Comparison of ENCODE assay signal across 12 cellular contexts in the genomic region with DNA sequence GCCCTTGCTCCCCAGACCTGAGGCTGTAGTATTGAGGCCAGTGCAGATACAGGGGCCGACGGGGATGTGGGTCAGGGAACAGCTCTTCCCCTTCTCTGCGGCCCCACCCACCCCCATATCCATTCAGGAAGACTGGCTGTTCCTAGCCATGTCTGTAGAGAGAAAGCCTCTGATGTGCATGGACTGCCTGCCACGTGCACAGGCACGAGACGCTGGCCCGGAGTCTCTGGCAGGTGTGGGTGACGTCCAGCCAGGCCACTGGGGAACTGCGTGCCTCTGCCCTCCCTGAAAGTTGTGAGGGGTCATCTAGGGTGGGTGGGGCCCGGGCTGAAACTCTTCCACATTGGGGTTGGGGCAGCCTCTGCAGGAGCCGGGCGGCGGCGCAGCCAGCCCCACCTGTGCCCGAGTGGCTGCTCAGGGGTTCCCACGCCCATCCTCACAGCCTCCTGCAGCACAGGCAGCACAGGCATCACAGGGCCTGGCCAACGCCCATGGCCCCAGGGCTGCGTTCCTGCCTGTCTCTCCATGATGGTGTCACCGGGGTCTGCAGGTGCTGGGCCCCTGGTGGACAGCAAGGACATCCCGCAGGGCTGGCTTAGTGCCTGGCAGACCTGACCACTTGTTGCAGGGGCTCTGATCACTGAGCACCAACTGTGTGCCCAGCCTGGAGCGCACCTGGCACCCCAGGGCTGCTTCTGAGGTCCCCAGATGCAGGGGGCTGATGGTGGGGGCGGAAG. TPM values are rescaled to one million over a fixed set of nuclear protein-coding genes. Genes with fewer than 3 reads are reported as not detected.
DNase-seq lines count a peak whose midpoint lies in the region; ATAC-seq and TF ChIP-seq lines count a peak whose summit lies in the region.
"Had no signal": no experiment of that assay in that cellular context is flagged by ENCODE, and none has a peak within 500 bp of the region (broad histone marks: within the 10 kb centered on the region; RNA-seq: fewer than 3 reads in every experiment).

No MANE protein-coding gene starts in this region.

- no peaks in the 10 kb centered on the region for H4K20me1 ChIP-seq in OCI-LY3 (ENCODE audit: insufficient read depth, low read length)

- no peaks in the 10 kb centered on the region for H3K79me2 ChIP-seq in OCI-LY3 (ENCODE audit: low read length)

- ATAC-seq in left ventricle myocardium superior (peak; percentile 5), esophagus mucosa (peak; percentile 58), HG02938 (IDR thresholded peaks at IDR 0.05; ENCODE audit: unreplicated experiment) (no peak), HG03469 (IDR thresholded peaks at IDR 0.05; ENCODE audit: unreplicated experiment) (no peak)

- H2AFZ ChIP-seq in OCI-LY3 (ENCODE audit: low read depth, low read length): no peak overlapping the region

- intact Hi-C loops in left ventricle myocardium superior (cut with micrococcal nuclease): no loop called here
- intact Hi-C loops in left ventricle myocardium inferior (cut with micrococcal nuclease): loop anchor here (10.0 kb wide), 1 partner anchor 207 kb away; no protein-coding TSS in a partner anchor

- H3K4me1 ChIP-seq in left ventricle myocardium inferior (peaks cover 6% of the 10 kb centered on the region), OCI-LY3 (ENCODE audit: low read length) (no peaks in the 10 kb centered on the region)
- H3K4me1 ChIP-seq: colonic mucosa had no signal

- peaks cover 56% of the 10 kb centered on the region for H3K27me3 ChIP-seq in left ventricle myocardium inferior (ENCODE audit: low read depth)
- no peaks in the 10 kb centered on the region for H3K27me3 ChIP-seq in OCI-LY3 (ENCODE audit: low read depth, low read length)
- H3K27me3 ChIP-seq: colonic mucosa had no signal

- DNase-seq in left ventricle myocardium superior (no peak), left ventricle myocardium inferior (no peak), midbrain (lab: John Stamatoyannopoulos, UW) (no peak), pons (ENCODE audit: low spot score) (no peak)
- DNase-seq: Kasumi-1, NCI-H446 treated with DMSO at 0.1 percent for 48 hours had no signal

- TF ChIP-seq CTCF in left ventricle myocardium inferior (IDR thresholded peaks at IDR 0.05; ENCODE audit: borderline replicate concordance): no peak
- TF ChIP-seq CTCF in OCI-LY3 (IDR thresholded peaks at IDR 0.05; ENCODE audit: low read depth, low read length): no peak

- peaks cover 9% of the 10 kb centered on the region for H3K36me3 ChIP-seq in left ventricle myocardium inferior
- H3K36me3 ChIP-seq in OCI-LY3 (replicated peaks; ENCODE audit: low read depth, low read length): no peaks in the 10 kb centered on the region
- H3K36me3 ChIP-seq: colonic mucosa had no signal

- H3K9me3 ChIP-seq in left ventricle myocardium inferior (replicated peaks) (no peaks in the 10 kb centered on the region), OCI-LY3 (ENCODE audit: insufficient read depth, low read length) (no peaks in the 10 kb centered on the region)
- H3K9me3 ChIP-seq: colonic mucosa had no signal

- H3K9ac ChIP-seq in OCI-LY3 (ENCODE audit: low read length): no peak overlapping the region

- peak overlapping the region; percentile 20; the same call in 1 of the 2 replicates for H3K4me2 ChIP-seq in OCI-LY3 (ENCODE audit: low read length)

- no peak overlapping the region for H3K27ac ChIP-seq in left ventricle myocardium inferior (replicated peaks)
- no peak overlapping the region for H3K27ac ChIP-seq in OCI-LY3 (ENCODE audit: low read length)
- H3K27ac ChIP-seq: colonic mucosa, SK-N-MC had no signal

- H3K4me3 ChIP-seq in left ventricle myocardium inferior (no peak overlapping the region), OCI-LY3 (ENCODE audit: low read length) (no peak overlapping the region)
- H3K4me3 ChIP-seq: colonic mucosa, SK-N-MC had no signal

RNA-seq across cellular contexts. Expression of a gene that starts 27.5 kb away (rescaled TPM):
- total RNA-seq in left ventricle myocardium superior (9.4 TPM), left ventricle myocardium inferior (8.3 TPM), esophagus mucosa (16.1 TPM)

Comparison
In these comparisons a context has a peak if more than half of its experiments do, and no peak if none do; other contexts are left out.
1. ATAC-seq: peak in left ventricle myocardium superior (single experiment) and esophagus mucosa (single experiment); none in HG02938 (single experiment) and HG03469 (single experiment).